ENCODE assay signal across 2 cellular contexts in the genomic region with DNA sequence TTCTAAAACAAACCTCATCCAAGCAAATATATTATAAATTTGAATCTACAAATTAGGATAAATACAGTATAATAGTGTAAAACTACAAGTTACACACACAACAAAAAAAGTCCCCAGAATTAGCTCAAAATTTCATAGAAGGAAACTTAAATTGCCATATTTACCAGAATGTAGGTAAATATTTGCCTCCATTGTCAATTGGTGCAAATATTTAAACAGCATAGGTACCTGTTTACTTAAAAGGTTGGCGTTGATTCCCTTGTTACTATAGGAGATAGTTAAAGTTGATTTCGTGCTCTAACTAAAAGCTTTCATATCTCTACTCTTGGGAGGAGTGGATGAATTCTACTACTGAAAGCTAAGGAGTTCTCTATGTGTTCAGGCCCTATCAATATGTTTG.
TF ChIP-seq lines count a peak whose summit lies in the region.

No MANE protein-coding gene starts in this region.

TF ChIP-seq in HepG2, 621 proteins besides CTCF, POLR2A, EP300 and RAD21 (continues in another document):
- peak; percentile 56 for TF ChIP-seq RXRB (CRISPR knock-in tag; IDR thresholded peaks at IDR 0.05; ENCODE audit: borderline replicate concordance)
- 0 out of 2 replicates have a peak, but pooled peaks have one; percentile 14 for TF ChIP-seq MED1 (CRISPR knock-in tag; IDR thresholded peaks at IDR 0.05)
- no peak for TF ChIP-seq NBN (conservative IDR thresholded peaks at IDR 0.05)
- TF ChIP-seq, protein P1, sequence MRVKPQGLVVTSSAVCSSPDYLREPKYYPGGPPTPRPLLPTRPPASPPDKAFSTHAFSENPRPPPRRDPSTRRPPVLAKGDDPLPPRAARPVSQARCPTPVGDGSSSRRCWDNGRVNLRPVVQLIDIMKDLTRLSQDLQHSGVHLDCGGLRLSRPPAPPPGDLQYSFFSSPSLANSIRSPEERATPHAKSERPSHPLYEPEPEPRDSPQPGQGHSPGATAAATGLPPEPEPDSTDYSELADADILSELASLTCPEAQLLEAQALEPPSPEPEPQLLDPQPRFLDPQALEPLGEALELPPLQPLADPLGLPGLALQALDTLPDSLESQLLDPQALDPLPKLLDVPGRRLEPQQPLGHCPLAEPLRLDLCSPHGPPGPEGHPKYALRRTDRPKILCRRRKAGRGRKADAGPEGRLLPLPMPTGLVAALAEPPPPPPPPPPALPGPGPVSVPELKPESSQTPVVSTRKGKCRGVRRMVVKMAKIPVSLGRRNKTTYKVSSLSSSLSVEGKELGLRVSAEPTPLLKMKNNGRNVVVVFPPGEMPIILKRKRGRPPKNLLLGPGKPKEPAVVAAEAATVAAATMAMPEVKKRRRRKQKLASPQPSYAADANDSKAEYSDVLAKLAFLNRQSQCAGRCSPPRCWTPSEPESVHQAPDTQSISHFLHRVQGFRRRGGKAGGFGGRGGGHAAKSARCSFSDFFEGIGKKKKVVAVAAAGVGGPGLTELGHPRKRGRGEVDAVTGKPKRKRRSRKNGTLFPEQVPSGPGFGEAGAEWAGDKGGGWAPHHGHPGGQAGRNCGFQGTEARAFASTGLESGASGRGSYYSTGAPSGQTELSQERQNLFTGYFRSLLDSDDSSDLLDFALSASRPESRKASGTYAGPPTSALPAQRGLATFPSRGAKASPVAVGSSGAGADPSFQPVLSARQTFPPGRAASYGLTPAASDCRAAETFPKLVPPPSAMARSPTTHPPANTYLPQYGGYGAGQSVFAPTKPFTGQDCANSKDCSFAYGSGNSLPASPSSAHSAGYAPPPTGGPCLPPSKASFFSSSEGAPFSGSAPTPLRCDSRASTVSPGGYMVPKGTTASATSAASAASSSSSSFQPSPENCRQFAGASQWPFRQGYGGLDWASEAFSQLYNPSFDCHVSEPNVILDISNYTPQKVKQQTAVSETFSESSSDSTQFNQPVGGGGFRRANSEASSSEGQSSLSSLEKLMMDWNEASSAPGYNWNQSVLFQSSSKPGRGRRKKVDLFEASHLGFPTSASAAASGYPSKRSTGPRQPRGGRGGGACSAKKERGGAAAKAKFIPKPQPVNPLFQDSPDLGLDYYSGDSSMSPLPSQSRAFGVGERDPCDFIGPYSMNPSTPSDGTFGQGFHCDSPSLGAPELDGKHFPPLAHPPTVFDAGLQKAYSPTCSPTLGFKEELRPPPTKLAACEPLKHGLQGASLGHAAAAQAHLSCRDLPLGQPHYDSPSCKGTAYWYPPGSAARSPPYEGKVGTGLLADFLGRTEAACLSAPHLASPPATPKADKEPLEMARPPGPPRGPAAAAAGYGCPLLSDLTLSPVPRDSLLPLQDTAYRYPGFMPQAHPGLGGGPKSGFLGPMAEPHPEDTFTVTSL (CRISPR knock-in tag; IDR thresholded peaks at IDR 0.05; ENCODE audit: borderline replicate concordance) = peak; percentile 55; the same call in 1 of the 2 replicates
- TF ChIP-seq U2AF2 (IDR thresholded peaks at IDR 0.05; ENCODE audit: low read depth, low read length) = no peak
- peak; percentile 80 for TF ChIP-seq FOXP4 (CRISPR knock-in tag; IDR thresholded peaks at IDR 0.05)
- TF ChIP-seq SOX5 (CRISPR knock-in tag; IDR thresholded peaks at IDR 0.05; ENCODE audit: borderline replicate concordance) = peak; percentile 93
- no peak for TF ChIP-seq ZNF496 (CRISPR knock-in tag; IDR thresholded peaks at IDR 0.05; ENCODE audit: insufficient replicate concordance)
- TF ChIP-seq, protein P2, sequence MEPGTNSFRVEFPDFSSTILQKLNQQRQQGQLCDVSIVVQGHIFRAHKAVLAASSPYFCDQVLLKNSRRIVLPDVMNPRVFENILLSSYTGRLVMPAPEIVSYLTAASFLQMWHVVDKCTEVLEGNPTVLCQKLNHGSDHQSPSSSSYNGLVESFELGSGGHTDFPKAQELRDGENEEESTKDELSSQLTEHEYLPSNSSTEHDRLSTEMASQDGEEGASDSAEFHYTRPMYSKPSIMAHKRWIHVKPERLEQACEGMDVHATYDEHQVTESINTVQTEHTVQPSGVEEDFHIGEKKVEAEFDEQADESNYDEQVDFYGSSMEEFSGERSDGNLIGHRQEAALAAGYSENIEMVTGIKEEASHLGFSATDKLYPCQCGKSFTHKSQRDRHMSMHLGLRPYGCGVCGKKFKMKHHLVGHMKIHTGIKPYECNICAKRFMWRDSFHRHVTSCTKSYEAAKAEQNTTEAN (CRISPR knock-in tag; conservative IDR thresholded peaks at IDR 0.05) = peak; percentile 49; the same call in 1 of the 2 replicates
- no peak for TF ChIP-seq TFDP1 (CRISPR knock-in tag; IDR thresholded peaks at IDR 0.05; ENCODE audit: borderline replicate concordance)
- TF ChIP-seq SOX6 (IDR thresholded peaks at IDR 0.05) = no peak
- peak; percentile 80; the same call in 1 of the 2 replicates for TF ChIP-seq SOX6 (CRISPR knock-in tag; IDR thresholded peaks at IDR 0.05)
- TF ChIP-seq ZSCAN12 (CRISPR knock-in tag; IDR thresholded peaks at IDR 0.05) = no peak
- TF ChIP-seq NR2F6 (IDR thresholded peaks at IDR 0.05) = 0 out of 2 replicates have a peak, but pooled peaks have one; percentile 5
- TF ChIP-seq NR2F6 (CRISPR knock-in tag; IDR thresholded peaks at IDR 0.05) = 0 out of 2 replicates have a peak, but pooled peaks have one; percentile 15

TF ChIP-seq in endothelial cell of umbilical vein, 7 proteins besides CTCF, POLR2A, EP300 and RAD21:
- no peak for TF ChIP-seq GATA2 (IDR thresholded peaks at IDR 0.05; ENCODE audit: insufficient read depth, insufficient read length, low read depth, low read length)
- no peak for TF ChIP-seq EZH2 (IDR thresholded peaks at IDR 0.05; ENCODE audit: borderline replicate concordance, low read depth, low read length, severe bottlenecking)
- TF ChIP-seq MYC (IDR thresholded peaks at IDR 0.05; ENCODE audit: low read depth, low read length) = no peak
- no peak for TF ChIP-seq JUN (IDR thresholded peaks at IDR 0.05; ENCODE audit: borderline replicate concordance, insufficient read depth, insufficient read length, low read depth)
- TF ChIP-seq FOS (IDR thresholded peaks at IDR 0.05; ENCODE audit: borderline replicate concordance, insufficient read depth, low read length) = no peak
- no peak for TF ChIP-seq POLR2AphosphoS5 (IDR thresholded peaks at IDR 0.05; ENCODE audit: insufficient read depth, low read depth, low read length)
- TF ChIP-seq, protein P3, sequence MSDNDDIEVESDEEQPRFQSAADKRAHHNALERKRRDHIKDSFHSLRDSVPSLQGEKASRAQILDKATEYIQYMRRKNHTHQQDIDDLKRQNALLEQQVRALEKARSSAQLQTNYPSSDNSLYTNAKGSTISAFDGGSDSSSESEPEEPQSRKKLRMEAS (IDR thresholded peaks at IDR 0.05; ENCODE audit: insufficient read depth, insufficient read length) = no peak
